Comparison of ENCODE assay signal across 22 cellular contexts in genomic region chr17:53193044-53193443, GRCh38.
A peak's percentile ranks its signal among the peaks of the same experiment; 100 is the strongest.
DNase-seq lines count a peak whose midpoint lies in the region; ATAC-seq, FAIRE-seq and TF ChIP-seq lines count a peak whose summit lies in the region.
"Had no signal": no experiment of that assay in that cellular context is flagged by ENCODE, and none has a peak within 500 bp of the region (broad histone marks: within the 10 kb centered on the region; RNA-seq: fewer than 3 reads in every experiment).

No MANE protein-coding gene starts in this region.

- no peak overlapping the region for H3K27ac ChIP-seq in PC-3 (ENCODE audit: low read length)
- H3K27ac ChIP-seq: 22Rv1, A549, C4-2B, GM23248 had no signal

- H3K4me3 ChIP-seq in PC-3 (ENCODE audit: low read length), result no peak overlapping the region
- H3K4me3 ChIP-seq in bronchial epithelial cell (ENCODE audit: low read depth, low read length), result no peak overlapping the region
- H3K4me3 ChIP-seq: A549, GM23248, HAP-1 had no signal

- no peaks in the 10 kb centered on the region for H3K4me1 ChIP-seq in PC-3 (ENCODE audit: insufficient read depth, low read length)
- H3K4me1 ChIP-seq: A549, Caco-2, HAP-1 had no signal

- no peak for FAIRE-seq in bronchial epithelial cell (lab: Jason Lieb, UNC)
- FAIRE-seq: A549, G401.6, GM12891, GM19239 had no signal

- no peaks in the 10 kb centered on the region for H4K20me1 ChIP-seq in PC-3 (ENCODE audit: low read length)

- ATAC-seq in PC-3 (no peak), HG03460 (IDR thresholded peaks at IDR 0.05; ENCODE audit: unreplicated experiment) (no peak), HG02642 (IDR thresholded peaks at IDR 0.05; ENCODE audit: poor library complexity, unreplicated experiment) (no peak)
- ATAC-seq: A549 had no signal

- H2AFZ ChIP-seq in PC-3 (ENCODE audit: low read length), result no peak overlapping the region
- H2AFZ ChIP-seq: GM23248 had no signal

- no peak overlapping the region for H3K9ac ChIP-seq in PC-3 (ENCODE audit: low read length)
- H3K9ac ChIP-seq: GM23248 had no signal

- H3F3A ChIP-seq in PC-3 (ENCODE audit: low read length, unreplicated experiment), result no peaks in the 10 kb centered on the region

- intact Hi-C loops in PC-3 (cut with micrococcal nuclease), result no loop called here

- no peaks in the 10 kb centered on the region for H3K27me3 ChIP-seq in PC-3 (ENCODE audit: low read length)
- H3K27me3 ChIP-seq in bronchial epithelial cell (ENCODE audit: control insufficient read depth, insufficient read depth, low read length), result no peaks in the 10 kb centered on the region

- no peaks in the 10 kb centered on the region for H3K79me2 ChIP-seq in PC-3 (ENCODE audit: low read length)

- no peaks in the 10 kb centered on the region for H3K36me3 ChIP-seq in PC-3 (ENCODE audit: low read depth, low read length)
- H3K36me3 ChIP-seq in bronchial epithelial cell (ENCODE audit: control insufficient read depth, insufficient read depth, low read length), result no peaks in the 10 kb centered on the region
- H3K36me3 ChIP-seq: HAP-1 had no signal

- H3K4me2 ChIP-seq in PC-3 (ENCODE audit: low read length), result no peak overlapping the region
- H3K4me2 ChIP-seq: A549 had no signal

- BruUV-seq in PC-3 (replicated peaks; lab: Mats Ljungman, UMichigan), result no TSS peak

- H3K9me3 ChIP-seq in PC-3 (ENCODE audit: low read length), result peaks cover 22% of the 10 kb centered on the region
- H3K9me3 ChIP-seq: A549, Caco-2, HAP-1 had no signal

- H3K9me2 ChIP-seq in PC-3 (replicated peaks; ENCODE audit: low read length), result no peaks in the 10 kb centered on the region

- DNase-seq in DMS53 (lab: John Stamatoyannopoulos, UW), result peak; percentile 6
- no peak for DNase-seq in DMS53 treated with DMSO at 0.1 percent for 48 hours (lab: John Stamatoyannopoulos, UW; ENCODE audit: unreplicated experiment)
- DNase-seq in PC-3, result peak; percentile 28
- peak; percentile 57 for DNase-seq in bronchial epithelial cell (ENCODE audit: low read depth)
- DNase-seq in kidney tubule cell (ENCODE audit: low spot score), result peak; percentile 4
- no peak for DNase-seq in NCI-H446 treated with DMSO at 0.1 percent for 48 hours (lab: John Stamatoyannopoulos, UW)
- DNase-seq: AML-193; Caco-2; CD4-positive, alpha-beta T cell; DMS153; DND-41; EL; GM23248 had no signal

- CTCF ChIA-PET in PC-3 (lab: Charles Lee), result no interaction called here

- TF ChIP-seq CTCF in PC-3 (conservative IDR thresholded peaks at IDR 0.05; ENCODE audit: low read depth, low read length) (no peak), bronchial epithelial cell (IDR thresholded peaks at IDR 0.05; ENCODE audit: insufficient read depth, low read length, severe bottlenecking) (no peak)

- POLR2A ChIA-PET in PC-3 (lab: Charles Lee; ENCODE audit: unreplicated experiment), result no interaction called here

Comparison
In these comparisons a context has a peak if more than half of its experiments do, and no peak if none do; other contexts are left out.
1. DNase-seq: peak in DMS53 (single experiment), PC-3 (single experiment), bronchial epithelial cell (single experiment) and kidney tubule cell (single experiment); none in DMS53 treated with DMSO at 0.1 percent for 48 hours (single experiment) and NCI-H446 treated with DMSO at 0.1 percent for 48 hours (single experiment).